Comparison of ENCODE assay signal across 1 cellular context in the genomic region with DNA sequence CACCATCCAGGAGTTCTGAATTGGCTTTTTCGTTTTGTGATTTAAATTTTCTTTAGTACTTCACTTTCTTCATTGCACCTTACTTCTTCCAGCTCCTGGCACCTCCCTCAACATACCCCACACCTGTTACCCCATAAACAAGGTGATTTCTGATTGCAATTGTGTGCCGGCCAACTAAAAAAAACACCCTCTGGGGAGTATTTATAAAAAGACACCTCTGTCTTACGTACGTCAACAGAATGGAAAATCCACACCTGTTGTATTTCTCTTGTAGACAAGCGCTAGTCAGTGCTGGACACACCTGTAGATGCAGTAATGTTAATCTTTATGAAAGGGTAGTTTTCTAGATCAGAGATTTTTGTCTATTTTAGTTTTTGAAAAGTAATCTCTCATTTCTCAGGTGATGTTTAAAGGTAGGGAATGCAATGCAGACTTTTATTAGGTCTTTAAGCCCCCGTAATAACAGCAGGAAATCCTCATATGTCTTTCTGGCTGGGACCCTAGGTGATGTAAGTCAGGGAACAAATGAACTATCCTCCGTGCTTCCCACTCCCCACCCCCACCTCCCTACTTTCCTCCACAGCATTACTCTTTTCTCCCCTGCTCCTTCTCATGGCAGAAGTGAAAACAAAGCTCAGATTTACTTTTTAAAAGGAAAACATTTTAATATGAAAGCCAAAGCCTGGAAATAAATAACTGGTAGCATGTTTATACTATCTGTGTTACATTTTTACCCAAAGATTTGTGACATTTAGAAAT.
TF ChIP-seq lines count a peak whose summit lies in the region.

No MANE protein-coding gene starts in this region.

TF ChIP-seq in HepG2, 621 proteins besides CTCF, POLR2A, EP300 and RAD21:
- TF ChIP-seq HNRNPK (IDR thresholded peaks at IDR 0.05; ENCODE audit: low read depth, low read length, poor library complexity, severe bottlenecking) (peak; percentile 17), RXRB (CRISPR knock-in tag; IDR thresholded peaks at IDR 0.05; ENCODE audit: borderline replicate concordance) (no peak)
